Comparison of ENCODE assay signal across 28 cellular contexts in genomic region chr4:108449139-108449538, GRCh38.
"Had no signal": no experiment of that assay in that cellular context is flagged by ENCODE, and none has a peak within 500 bp of the region (broad histone marks: within the 10 kb centered on the region; RNA-seq: fewer than 3 reads in every experiment).

No MANE protein-coding gene starts in this region.

- DNase-seq: activated CD4-positive, alpha-beta memory T cell treated with anti-CD3 and anti-CD28 coated beads for 36 hours; activated CD4-positive, alpha-beta T cell treated with anti-CD3 and anti-CD28 coated beads for 48 hours; activated CD8-positive, alpha-beta memory T cell treated with anti-CD3 and anti-CD28 coated beads, Interleukin-2, amount 50 U/mL, for 4 hours; activated effector memory CD4-positive, alpha-beta T cell treated with anti-CD3 and anti-CD28 coated beads, Interleukin-2, amount 50 U/mL, for 16 hours; activated naive CD4-positive, alpha-beta T cell treated with anti-CD3 and anti-CD28 coated beads for 36 hours; activated naive CD8-positive, alpha-beta T cell treated with anti-CD3 and anti-CD28 coated beads for 36 hours; activated T-cell treated with anti-CD3 and anti-CD28 coated beads, Interleukin-2, amount 50 U/mL, for 1 hour; adrenal gland; aorta; body of pancreas; effector memory CD4-positive, alpha-beta T cell; head of caudate nucleus; hypothalamus; immature natural killer cell; kidney; left colon; mammary epithelial cell; naive B cell; nucleus accumbens; pancreas; sigmoid colon; stimulated activated CD4-positive, alpha-beta T cell treated with anti-CD3 and anti-CD28 coated beads, Interleukin-15, amount 100 ng/mL, for 24 hours; stimulated activated CD4-positive, alpha-beta T cell treated with anti-CD3 and anti-CD28 coated beads, Interleukin-2, amount 100 ng/mL, for 24 hours; stimulated activated naive B cell treated with anti-CD40 and anti-IgM and Interleukin-4, amounts not matched to agents 10 μg/mL and 1 μg/mL and 100 μg/mL, for 72 hours; stomach; thyroid gland; upper lobe of left lung; WERI-Rb-1 had no signal
